40 cellular contexts compared by ENCODE assay signal in the genomic region with DNA sequence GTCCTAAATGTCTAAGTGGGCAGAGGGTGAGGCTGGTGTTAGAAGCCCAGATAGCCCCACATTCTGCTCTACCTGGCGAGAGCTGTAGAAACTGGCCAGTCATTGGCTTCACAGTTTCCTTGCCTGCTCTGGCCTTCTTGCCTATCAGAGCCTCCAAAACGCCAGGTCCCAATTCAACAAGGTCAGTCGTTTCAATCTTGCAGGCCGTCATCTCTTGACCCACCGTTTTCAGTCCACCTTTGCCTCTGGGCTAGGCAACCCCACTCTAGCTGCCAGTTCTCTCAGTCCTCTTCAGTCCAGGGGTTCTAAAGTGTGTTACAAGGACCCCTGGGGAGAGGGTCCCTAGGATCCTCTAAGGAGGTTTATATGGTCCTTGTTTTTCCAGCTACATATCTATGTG. TPM values are rescaled to one million over a fixed set of nuclear protein-coding genes. Genes with fewer than 3 reads are reported as not detected.
"Had no signal": no experiment of that assay in that cellular context is flagged by ENCODE, and none has a peak within 500 bp of the region (broad histone marks: within the 10 kb centered on the region; RNA-seq: fewer than 3 reads in every experiment).

No MANE protein-coding gene starts in this region.

- H3K4me1 ChIP-seq: body of pancreas, breast epithelium, Peyer's patch had no signal

- H3K4me3 ChIP-seq: body of pancreas, breast epithelium, Peyer's patch, SK-N-MC had no signal

- FAIRE-seq: astrocyte had no signal

- H3K9me3 ChIP-seq: body of pancreas, breast epithelium, Peyer's patch had no signal

- H3K9ac ChIP-seq: KMS-11 had no signal

- H3K27me3 ChIP-seq: Peyer's patch had no signal

- H3K36me3 ChIP-seq: breast epithelium, Peyer's patch had no signal

- H3K27ac ChIP-seq: body of pancreas, breast epithelium, KMS-11, Peyer's patch, SK-N-MC had no signal

- H3K4me2 ChIP-seq: KMS-11 had no signal

- DNase-seq: activated B cell treated with CpG ODN at 0.5 μM for 24 hours; activated CD4-positive, alpha-beta memory T cell treated with anti-CD3 and anti-CD28 coated beads for 36 hours; activated CD4-positive, alpha-beta T cell treated with anti-CD3 and anti-CD28 coated beads for 4 hours; activated CD4-positive, alpha-beta T cell treated with anti-CD3 and anti-CD28 coated beads, Interleukin-2, amount 50 U/mL, for 1 hour; activated CD4-positive, CD25-positive, alpha-beta regulatory T cell treated with anti-CD3 and anti-CD28 coated beads, Interleukin-2, amount 50 U/mL, for 72 hours; activated CD8-positive, alpha-beta memory T cell treated with anti-CD3 and anti-CD28 coated beads, Interleukin-2, amount 50 U/mL, for 4 hours; activated naive CD4-positive, alpha-beta T cell treated with Interleukin-2 at 50 U/mL for 16 hours; activated naive CD8-positive, alpha-beta T cell treated with anti-CD3 and anti-CD28 coated beads, Interleukin-2, amount 10 ng/mL, durations not matched to agents 7 days and 5 days; activated T-cell treated with anti-CD3 and anti-CD28 coated beads for 4 hours; activated T-cell treated with anti-CD3 and anti-CD28 coated beads, Interleukin-2, amount 50 U/mL, for 4 hours; amygdala; body of pancreas; caudate nucleus; cerebellar nuclear complex; MM.1S; MV-4-11; NCI-H1092 treated with DMSO at 0.1 percent for 48 hours; NCI-H1417; NCI-H146; NCI-H187; NCI-H2029 treated with DMSO at 0.1 percent for 48 hours; NCI-H2107; NCI-H2171; NCI-H510A; NCI-H526; NCI-H748 treated with DMSO at 0.1 percent for 48 hours; NK-92 treated with Interleukin-12 subunit alpha and Interleukin-12 subunit beta, amount 100 ng/mL, for 24 hours; PC-3; Peyer's patch; RPMI8226 had no signal

- ATAC-seq: activated T-cell treated with anti-CD3 and anti-CD28 coated beads, Interleukin-2, amount 50 U/mL, for 4 hours; body of pancreas; PC-3; Right ventricle myocardium inferior had no signal

RNA-seq across cellular contexts. Expression of a gene that starts 20.0 kb away (rescaled TPM):
- total RNA-seq: activated B cell treated with CpG ODN at 0.5 μM for 24 hours; activated CD4-positive, alpha-beta memory T cell treated with anti-CD3 and anti-CD28 coated beads for 36 hours; activated naive CD8-positive, alpha-beta T cell treated with anti-CD3 and anti-CD28 coated beads, Interleukin-2, amount 10 ng/mL, durations not matched to agents 7 days and 5 days; activated T-cell treated with anti-CD3 and anti-CD28 coated beads, Interleukin-2, amount 50 U/mL, for 4 hours; activated T-helper 1 cell treated with anti-CD3 and anti-CD28 coated beads, Interleukin-12 subunit alpha, Interleukin-12 subunit beta, Interleukin-2, Interleukin-4 antibody, amounts not matched to agents 30 ng/mL and 10 ng/mL and 1 ng/mL, durations not matched to agents 14 hours and 24 hours and 36 hours; astrocyte; body of pancreas; breast epithelium; LHCN-M2; PC-3; Right ventricle myocardium inferior; T-helper 1 cell treated with Interleukin-12 subunit alpha and Interleukin-12 subunit beta and Interleukin-4 antibody, amounts not matched to agents 30 ng/mL and 1 ng/mL, for 36 hours; T-helper 2 cell treated with Interferon-gamma antibody and Interleukin-4, amounts not matched to agents 100 ng/mL and 5 ng/mL, for 36 hours had no signal

RNA-seq across cellular contexts. Expression of a gene that starts 25.0 kb away (rescaled TPM):
- total RNA-seq: activated B cell treated with CpG ODN at 0.5 μM for 24 hours; activated CD4-positive, alpha-beta memory T cell treated with anti-CD3 and anti-CD28 coated beads for 36 hours; activated naive CD8-positive, alpha-beta T cell treated with anti-CD3 and anti-CD28 coated beads, Interleukin-2, amount 10 ng/mL, durations not matched to agents 7 days and 5 days; activated T-cell treated with anti-CD3 and anti-CD28 coated beads, Interleukin-2, amount 50 U/mL, for 4 hours; activated T-helper 1 cell treated with anti-CD3 and anti-CD28 coated beads, Interleukin-12 subunit alpha, Interleukin-12 subunit beta, Interleukin-2, Interleukin-4 antibody, amounts not matched to agents 30 ng/mL and 10 ng/mL and 1 ng/mL, durations not matched to agents 14 hours and 24 hours and 36 hours; astrocyte; breast epithelium; LHCN-M2; PC-3; Right ventricle myocardium inferior; T-helper 1 cell treated with Interleukin-12 subunit alpha and Interleukin-12 subunit beta and Interleukin-4 antibody, amounts not matched to agents 30 ng/mL and 1 ng/mL, for 36 hours; T-helper 2 cell treated with Interferon-gamma antibody and Interleukin-4, amounts not matched to agents 100 ng/mL and 5 ng/mL, for 36 hours had no signal
- polyA plus RNA-seq: adipose tissue had no signal
